ENCODE assay signal across 29 cellular contexts in genomic region chr7:37054631-37055300, GRCh38.
A peak's percentile ranks its signal among the peaks of the same experiment; 100 is the strongest.
DNase-seq lines count a peak whose midpoint lies in the region; ATAC-seq and TF ChIP-seq lines count a peak whose summit lies in the region.
"Had no signal": no experiment of that assay in that cellular context is flagged by ENCODE, and none has a peak within 500 bp of the region (broad histone marks: within the 10 kb centered on the region; RNA-seq: fewer than 3 reads in every experiment).

No MANE protein-coding gene starts in this region.

- no peaks in the 10 kb centered on the region for H3K36me3 ChIP-seq in osteoblast (ENCODE audit: insufficient read depth, low read length)
- H3K36me3 ChIP-seq: esophagus squamous epithelium, right lobe of liver, uterus had no signal

- peaks cover 55% of the 10 kb centered on the region for H3K4me1 Mint-ChIP-seq in brain
- no peaks in the 10 kb centered on the region for H3K4me1 Mint-ChIP-seq in activated naive CD8-positive, alpha-beta T cell treated with anti-CD3 and anti-CD28 coated beads for 36 hours
- H3K4me1 Mint-ChIP-seq: activated CD4-positive, alpha-beta T cell treated with anti-CD3 and anti-CD28 coated beads, Interleukin-2, amount 10 ng/mL, durations not matched to agents 7 days and 5 days; activated naive CD8-positive, alpha-beta T cell treated with anti-CD3 and anti-CD28 coated beads, Interleukin-2, amount 10 ng/mL, durations not matched to agents 7 days and 5 days had no signal

- H3K4me1 ChIP-seq in osteoblast (ENCODE audit: insufficient read depth, low read length), result no peaks in the 10 kb centered on the region
- H3K4me1 ChIP-seq: esophagus squamous epithelium, right lobe of liver, uterus had no signal

- H3K36me3 Mint-ChIP-seq in brain, result no peaks in the 10 kb centered on the region
- peaks cover 42% of the 10 kb centered on the region for H3K36me3 Mint-ChIP-seq in activated naive CD8-positive, alpha-beta T cell treated with anti-CD3 and anti-CD28 coated beads for 36 hours
- H3K36me3 Mint-ChIP-seq: WTC11 had no signal

- no peak overlapping the region for H3K4me3 ChIP-seq in osteoblast (ENCODE audit: insufficient read depth, low read length)
- H3K4me3 ChIP-seq: esophagus squamous epithelium, GM12878, right lobe of liver, uterus had no signal

- no peaks in the 10 kb centered on the region for H3K79me2 ChIP-seq in osteoblast (ENCODE audit: insufficient read depth, low read length)

- no peaks in the 10 kb centered on the region for H3K27me3 ChIP-seq in osteoblast (ENCODE audit: insufficient read depth, low read length)
- H3K27me3 ChIP-seq: esophagus squamous epithelium, right lobe of liver, uterus had no signal

- no peak overlapping the region for H2AFZ ChIP-seq in osteoblast (ENCODE audit: low read length)

- H3K27ac ChIP-seq in osteoblast (ENCODE audit: low read depth, low read length), result no peak overlapping the region
- H3K27ac ChIP-seq: esophagus squamous epithelium, HL-60, right lobe of liver, uterus had no signal

- H3K27ac Mint-ChIP-seq in brain, result peak overlapping the region; percentile 61 to 97 (median 75)
- H3K27ac Mint-ChIP-seq in activated naive CD8-positive, alpha-beta T cell treated with anti-CD3 and anti-CD28 coated beads for 36 hours, result no peak overlapping the region
- H3K27ac Mint-ChIP-seq: activated CD4-positive, alpha-beta T cell treated with anti-CD3 and anti-CD28 coated beads, Interleukin-2, amount 10 ng/mL, durations not matched to agents 7 days and 5 days; activated naive CD8-positive, alpha-beta T cell treated with anti-CD3 and anti-CD28 coated beads, Interleukin-2, amount 10 ng/mL, durations not matched to agents 7 days and 5 days; activated T-cell treated with anti-CD3 and anti-CD28 coated beads, Interleukin-2, amount 50 U/mL, for 24 hours; B cell; stimulated activated naive CD8-positive, alpha-beta T cell treated with anti-CD3 and anti-CD28 coated beads, Interleukin-15, Interleukin-2, amounts not matched to agents 100 ng/mL and 50 ng/mL, for 24 hours; WTC11 had no signal

- no peaks in the 10 kb centered on the region for H3K27me3 Mint-ChIP-seq in brain
- no peaks in the 10 kb centered on the region for H3K27me3 Mint-ChIP-seq in activated naive CD8-positive, alpha-beta T cell treated with anti-CD3 and anti-CD28 coated beads for 36 hours
- H3K27me3 Mint-ChIP-seq: activated CD4-positive, alpha-beta T cell treated with anti-CD3 and anti-CD28 coated beads, Interleukin-2, amount 10 ng/mL, durations not matched to agents 7 days and 5 days; activated naive CD8-positive, alpha-beta T cell treated with anti-CD3 and anti-CD28 coated beads, Interleukin-2, amount 10 ng/mL, durations not matched to agents 7 days and 5 days; activated T-cell treated with anti-CD3 and anti-CD28 coated beads, Interleukin-2, amount 50 U/mL, for 24 hours; B cell; CD4-positive, alpha-beta memory T cell; stimulated activated naive CD8-positive, alpha-beta T cell treated with anti-CD3 and anti-CD28 coated beads, Interleukin-15, Interleukin-2, amounts not matched to agents 100 ng/mL and 50 ng/mL, for 24 hours had no signal

- DNase-seq in DMS53 (lab: John Stamatoyannopoulos, UW), result peak; percentile 68
- peak; percentile 36 for DNase-seq in HT1080 (ENCODE audit: low read depth)
- DNase-seq in iris pigment epithelial cell (ENCODE audit: low read depth), result peak; percentile 6
- no peak for DNase-seq in activated naive CD8-positive, alpha-beta T cell treated with anti-CD3 and anti-CD28 coated beads for 36 hours
- DNase-seq in glomerular visceral epithelial cell (ENCODE audit: extremely low spot score), result no peak
- no peak for DNase-seq in osteoblast (ENCODE audit: insufficient read length, low spot score, missing footprints)
- DNase-seq: activated CD4-positive, alpha-beta T cell treated with anti-CD3 and anti-CD28 coated beads, Interleukin-2, amount 10 ng/mL, durations not matched to agents 7 days and 5 days; activated effector memory CD4-positive, alpha-beta T cell treated with anti-CD3 and anti-CD28 coated beads, Interleukin-2, amount 50 U/mL, for 16 hours; activated naive CD8-positive, alpha-beta T cell treated with anti-CD3 and anti-CD28 coated beads, Interleukin-2, amount 10 ng/mL, durations not matched to agents 7 days and 5 days; activated T-cell treated with anti-CD3 and anti-CD28 coated beads, Interleukin-2, amount 50 U/mL, for 24 hours; CD4-positive, alpha-beta memory T cell; cerebellar nuclear complex; esophagus squamous epithelium; immature natural killer cell; Karpas-422; mesendoderm; MV-4-11; NCI-H146; NCI-H2171; right lobe of liver; stimulated activated CD8-positive, alpha-beta memory T cell treated with anti-CD3 and anti-CD28 coated beads, Interleukin-4, amount 100 ng/mL, for 48 hours; uterus had no signal

- peaks cover 0 to 6% (median 2%) of the 10 kb centered on the region in 5 experiments for H3K9me3 Mint-ChIP-seq in brain
- no peaks in the 10 kb centered on the region for H3K9me3 Mint-ChIP-seq in activated naive CD8-positive, alpha-beta T cell treated with anti-CD3 and anti-CD28 coated beads for 36 hours
- H3K9me3 Mint-ChIP-seq: activated CD4-positive, alpha-beta T cell treated with anti-CD3 and anti-CD28 coated beads, Interleukin-2, amount 10 ng/mL, durations not matched to agents 7 days and 5 days; activated naive CD8-positive, alpha-beta T cell treated with anti-CD3 and anti-CD28 coated beads, Interleukin-2, amount 10 ng/mL, durations not matched to agents 7 days and 5 days; immature natural killer cell; stimulated activated naive CD8-positive, alpha-beta T cell treated with anti-CD3 and anti-CD28 coated beads, Interleukin-15, Interleukin-2, amounts not matched to agents 100 ng/mL and 50 ng/mL, for 24 hours had no signal

- TF ChIP-seq CTCF in brain (conservative IDR thresholded peaks at IDR 0.05) (no peak), osteoblast (IDR thresholded peaks at IDR 0.05; ENCODE audit: extremely low read depth, low read depth, low read length) (no peak)

- H3K4me3 Mint-ChIP-seq in brain, result peak overlapping the region in 1 of 5 experiments; percentile 3
- no peak overlapping the region for H3K4me3 Mint-ChIP-seq in activated naive CD8-positive, alpha-beta T cell treated with anti-CD3 and anti-CD28 coated beads for 36 hours
- H3K4me3 Mint-ChIP-seq: activated CD4-positive, alpha-beta T cell treated with anti-CD3 and anti-CD28 coated beads, Interleukin-2, amount 10 ng/mL, durations not matched to agents 7 days and 5 days; activated naive CD8-positive, alpha-beta T cell treated with anti-CD3 and anti-CD28 coated beads, Interleukin-2, amount 10 ng/mL, durations not matched to agents 7 days and 5 days; activated T-cell treated with anti-CD3 and anti-CD28 coated beads, Interleukin-2, amount 50 U/mL, for 24 hours; B cell; CD4-positive, alpha-beta memory T cell; immature natural killer cell; stimulated activated naive CD8-positive, alpha-beta T cell treated with anti-CD3 and anti-CD28 coated beads, Interleukin-15, Interleukin-2, amounts not matched to agents 100 ng/mL and 50 ng/mL, for 24 hours; WTC11 had no signal

- H3K4me2 ChIP-seq in osteoblast (ENCODE audit: insufficient read depth, low read length), result no peak overlapping the region

- no peaks in the 10 kb centered on the region for H4K20me1 ChIP-seq in osteoblast (ENCODE audit: insufficient read depth, low read length)

- ATAC-seq in HG02798 (IDR thresholded peaks at IDR 0.05; ENCODE audit: poor library complexity, unreplicated experiment), result no peak
- ATAC-seq: GM12878, right lobe of liver, WTC11 had no signal

- no peaks in the 10 kb centered on the region for H3K9me3 ChIP-seq in osteoblast (ENCODE audit: low read depth, low read length)
- H3K9me3 ChIP-seq: esophagus squamous epithelium, right lobe of liver, uterus had no signal

Comparison
In these comparisons a context has a peak if more than half of its experiments do, and no peak if none do; other contexts are left out.
1. DNase-seq: peak in DMS53 (single experiment), HT1080 (single experiment) and iris pigment epithelial cell (single experiment); none in activated naive CD8-positive, alpha-beta T cell treated with anti-CD3 and anti-CD28 coated beads for 36 hours (single experiment), glomerular visceral epithelial cell (single experiment) and osteoblast (single experiment).